Comparison of ENCODE assay signal across 29 cellular contexts in genomic region chr6:98821739-98822405, GRCh38. TPM values are rescaled to one million over a fixed set of nuclear protein-coding genes. Genes with fewer than 3 reads are reported as not detected.
"Had no signal": no experiment of that assay in that cellular context is flagged by ENCODE, and none has a peak within 500 bp of the region (broad histone marks: within the 10 kb centered on the region; RNA-seq: fewer than 3 reads in every experiment).

No MANE protein-coding gene starts in this region.

- ATAC-seq: heart left ventricle; natural killer cell; psoas muscle; right lobe of liver; stimulated activated naive B cell treated with anti-CD40 and anti-IgM and Interleukin-4, amounts not matched to agents 10 μg/mL and 1 μg/mL and 100 μg/mL, for 72 hours; stimulated activated naive CD8-positive, alpha-beta T cell treated with anti-CD3 and anti-CD28 coated beads, Interleukin-15, amount 100 ng/mL, for 72 hours; upper lobe of right lung had no signal

- H3K4me3 ChIP-seq: coronary artery, heart left ventricle, psoas muscle, right lobe of liver, spleen, testis, tibial nerve, upper lobe of right lung had no signal

- H3K27me3 ChIP-seq: testis had no signal

- H3K9me3 ChIP-seq: psoas muscle, right lobe of liver, testis, upper lobe of right lung had no signal

- H3K36me3 ChIP-seq: heart left ventricle, right lobe of liver, spleen, tibial nerve, upper lobe of right lung had no signal

- DNase-seq: effector CD4-positive, alpha-beta T cell; endodermal cell; erythroblast; foreskin melanocyte; heart left ventricle; hippocampal formation; mesendoderm; natural killer cell; occipital lobe; psoas muscle; retina; right lobe of liver; spleen; stimulated activated CD4-positive, alpha-beta T cell treated with anti-CD3 and anti-CD28 coated beads, Interleukin-15, amount 100 ng/mL, for 24 hours; stimulated activated CD4-positive, alpha-beta T cell treated with anti-CD3 and anti-CD28 coated beads, Interleukin-1b, Interleukin-23, amount 100 ng/mL, for 48 hours; stimulated activated CD4-positive, alpha-beta T cell treated with anti-CD3 and anti-CD28 coated beads, Interleukin-4, amount 100 ng/mL, for 24 hours; stimulated activated naive B cell treated with anti-CD40 and anti-IgM and Interleukin-4, amounts not matched to agents 10 μg/mL and 1 μg/mL and 100 μg/mL, for 72 hours; stimulated activated naive CD8-positive, alpha-beta T cell treated with anti-CD3 and anti-CD28 coated beads, Interleukin-15, amount 100 ng/mL, for 72 hours; testis; upper lobe of right lung had no signal

- H3K27ac ChIP-seq: coronary artery, heart left ventricle, psoas muscle, right lobe of liver, spleen, testis, tibial nerve, upper lobe of right lung had no signal

RNA-seq across cellular contexts. Expression of gene POU3F2, which starts 12.5 kb away (rescaled TPM):
- total RNA-seq: dermis microvascular lymphatic vessel endothelial cell, endothelial cell of umbilical vein, glomerular endothelial cell, heart left ventricle, kidney epithelial cell, liver, lung microvascular endothelial cell, natural killer cell, psoas muscle, right lobe of liver, spleen, subcutaneous adipose tissue, upper lobe of right lung had no signal
- polyA plus RNA-seq: endothelial cell of umbilical vein, liver had no signal
